In the genomic region with DNA sequence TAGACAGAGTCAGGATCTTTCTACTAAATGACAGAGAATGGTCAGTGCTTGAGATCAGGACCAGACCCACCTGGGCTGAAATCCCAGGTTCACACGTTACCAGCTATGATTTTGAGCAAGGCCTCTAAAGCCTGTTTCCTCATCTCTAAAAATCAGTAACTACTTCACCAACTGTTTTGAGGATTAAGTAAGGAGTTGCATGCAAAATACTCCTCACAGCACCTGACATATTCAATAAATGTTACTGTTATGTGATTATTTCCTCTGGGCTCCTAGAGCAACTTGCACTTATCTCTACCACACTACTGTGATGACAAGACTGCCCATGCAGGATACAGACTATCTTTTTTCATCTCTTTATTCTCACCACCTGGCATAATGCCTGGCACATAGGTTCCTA, we compare ENCODE assay signal across 13 cellular contexts. TPM values are rescaled to one million over a fixed set of nuclear protein-coding genes. Genes with fewer than 3 reads are reported as not detected.
DNase-seq lines count a peak whose midpoint lies in the region; ATAC-seq and TF ChIP-seq lines count a peak whose summit lies in the region.
"Had no signal": no experiment of that assay in that cellular context is flagged by ENCODE, and none has a peak within 500 bp of the region (broad histone marks: within the 10 kb centered on the region; RNA-seq: fewer than 3 reads in every experiment).

No MANE protein-coding gene starts in this region.

- H3K18ac ChIP-seq in neuronal stem cell (ENCODE audit: low read length), result no peak overlapping the region

- intact Hi-C loops in OCI-LY7 (cut with micrococcal nuclease; ENCODE audit: unreplicated experiment), result loop anchor here (2.0 to 10.0 kb wide), 4 partner anchors 49 to 711 kb away; a partner anchor contains a TSS
- intact Hi-C loops in psoas muscle (cut with DNase I), result no loop called here

- DNase-seq in DMS79 treated with DMSO at 0.1 percent for 48 hours (lab: John Stamatoyannopoulos, UW) (peak; percentile 46), DMS79 (lab: John Stamatoyannopoulos, UW) (no peak), OCI-LY7 (ENCODE audit: low spot score) (peak; percentile 30), psoas muscle (no peak), neuronal stem cell (ENCODE audit: low spot score) (no peak), DMS 273 (lab: John Stamatoyannopoulos, UW; ENCODE audit: unreplicated experiment) (no peak), HT-29 (ENCODE audit: low spot score) (no peak)
- DNase-seq: activated gamma-delta T cell treated with Interleukin-2 at 50 U/mL for 16 hours; effector CD4-positive, alpha-beta T cell; NCI-H446 treated with DMSO at 0.1 percent for 48 hours; T-helper 9 cell had no signal

- peaks cover 78% of the 10 kb centered on the region for H3K79me2 ChIP-seq in OCI-LY7 (ENCODE audit: insufficient read depth, low read depth, low read length)

- H3K9ac ChIP-seq in endocrine pancreas (ENCODE audit: control insufficient read depth, insufficient read depth, low read length), result peak overlapping the region; percentile 32
- no peak overlapping the region for H3K9ac ChIP-seq in neuronal stem cell (ENCODE audit: low read depth, low read length, poor library complexity)

- H3K27ac ChIP-seq in OCI-LY7 (ENCODE audit: low read depth, low read length, poor library complexity, severe bottlenecking) (peak overlapping the region; percentile 70), psoas muscle (no peak overlapping the region), neuronal stem cell (replicated peaks; ENCODE audit: low read length) (no peak overlapping the region)
- H3K27ac ChIP-seq: 22Rv1 had no signal

- H4K91ac ChIP-seq in neuronal stem cell (ENCODE audit: low read depth, low read length, poor library complexity), result no peak overlapping the region

- CTCF ChIA-PET in OCI-LY7 (lab: Charles Lee; ENCODE audit: unreplicated experiment), result no interaction called here

- no peak overlapping the region for H3K4ac ChIP-seq in neuronal stem cell (ENCODE audit: low read length)

- H3K4me3 ChIP-seq in OCI-LY7 (ENCODE audit: low read depth, low read length, poor library complexity, severe bottlenecking) (peak overlapping the region; percentile 82), endocrine pancreas (ENCODE audit: control insufficient read depth, insufficient read depth, low read length) (peak overlapping the region; percentile 73), psoas muscle (peak overlapping the region; percentile 100), neuronal stem cell (ENCODE audit: low read length in 2 of 2) (peak overlapping the region in 1 of 2 donors; percentile 72)

- H3K9me2 ChIP-seq in OCI-LY7 (ENCODE audit: insufficient read depth, low read length), result no peaks in the 10 kb centered on the region

- H3K79me1 ChIP-seq in neuronal stem cell (ENCODE audit: low read depth, low read length), result no peaks in the 10 kb centered on the region

- POLR2A ChIA-PET in OCI-LY7 (lab: Charles Lee), result interaction anchor here (0.5 to 5.7 kb wide), 9 partner anchors 10 to 163 kb away, joined by 3 to 54 read pairs (median 5); no protein-coding TSS in a partner anchor

- H3K36me3 ChIP-seq in OCI-LY7 (ENCODE audit: insufficient read depth, low read length) (peaks cover 18% of the 10 kb centered on the region), endocrine pancreas (ENCODE audit: control insufficient read depth, insufficient read depth, low read length) (no peaks in the 10 kb centered on the region), psoas muscle (ENCODE audit: insufficient read depth in 1 of 2, low read depth in 1 of 2) (no peaks in the 10 kb centered on the region), neuronal stem cell (replicated peaks in 1 of 2; ENCODE audit: control insufficient read depth in 2 of 2, insufficient read depth in 2 of 2, low read length in 2 of 2) (peaks cover 0 to 3% of the 10 kb centered on the region in 2 donors)

- H2BK5ac ChIP-seq in neuronal stem cell (ENCODE audit: low read length), result no peak overlapping the region

- H4K8ac ChIP-seq in neuronal stem cell (ENCODE audit: low read depth, low read length), result no peak overlapping the region

- H3K23ac ChIP-seq in neuronal stem cell (ENCODE audit: low read depth, low read length, poor library complexity), result no peak overlapping the region

- WGBS in psoas muscle, 3 donors, result 75 to 96% (median 89%) methylated on average over 1 of the region's 1 CpG
- no CpG with 5 or more reads among the region's 1 CpG for WGBS in neuronal stem cell (ENCODE audit: extremely low coverage in 2 of 2, insufficient read length in 2 of 2, insufficient replicate concordance in 1 of 2), 2 donors

- no peaks in the 10 kb centered on the region for H3K27me3 ChIP-seq in endocrine pancreas (ENCODE audit: control insufficient read depth, insufficient read depth, low read length)
- H3K27me3 ChIP-seq in psoas muscle (ENCODE audit: insufficient read depth in 3 of 3, low read length in 2 of 3), result no peaks in the 10 kb centered on the region
- no peaks in the 10 kb centered on the region for H3K27me3 ChIP-seq in neuronal stem cell (ENCODE audit: control insufficient read depth in 3 of 3, insufficient read depth in 3 of 3, low read depth in 1 of 3, low read length in 3 of 3)

- H3K14ac ChIP-seq in neuronal stem cell (ENCODE audit: low read length), result no peak overlapping the region

- TF ChIP-seq CTCF in OCI-LY7 (conservative IDR thresholded peaks at IDR 0.05; ENCODE audit: low read length), result no peak
- TF ChIP-seq CTCF in psoas muscle (IDR thresholded peaks at IDR 0.05), result no peak

- no peak overlapping the region for H2BK15ac ChIP-seq in neuronal stem cell (ENCODE audit: low read length)

- H4K20me1 ChIP-seq in OCI-LY7 (ENCODE audit: insufficient read depth, low read length), result no peaks in the 10 kb centered on the region

- H2AK5ac ChIP-seq in neuronal stem cell (ENCODE audit: low read depth, low read length), result no peak overlapping the region

- peaks cover 2% of the 10 kb centered on the region; the same call in 1 of the 2 replicates for H3K9me3 ChIP-seq in OCI-LY7 (ENCODE audit: low read length)
- no peaks in the 10 kb centered on the region for H3K9me3 ChIP-seq in endocrine pancreas (ENCODE audit: control insufficient read depth, low read length)
- no peaks in the 10 kb centered on the region for H3K9me3 ChIP-seq in psoas muscle
- H3K9me3 ChIP-seq in neuronal stem cell (replicated peaks in 1 of 2; ENCODE audit: control insufficient read depth in 2 of 2, insufficient read depth in 1 of 2, low read depth in 1 of 2, low read length in 2 of 2), result no peaks in the 10 kb centered on the region

- ATAC-seq in psoas muscle, result no peak

- no peak overlapping the region for H2BK12ac ChIP-seq in neuronal stem cell (ENCODE audit: low read length)

- BruUV-seq in OCI-LY7 (replicated peaks; lab: Mats Ljungman, UMichigan), result no TSS peak

- H3K4me1 ChIP-seq in OCI-LY7 (ENCODE audit: insufficient read depth, low read length, poor library complexity, severe bottlenecking) (peaks cover 68% of the 10 kb centered on the region), endocrine pancreas (ENCODE audit: control insufficient read depth, insufficient read depth, low read length) (peaks cover 23% of the 10 kb centered on the region), psoas muscle (peaks cover 17% of the 10 kb centered on the region), neuronal stem cell (ENCODE audit: control insufficient read depth in 2 of 2, insufficient read depth in 1 of 2, low read depth in 1 of 2, low read length in 2 of 2) (peaks cover 5 to 10% of the 10 kb centered on the region in 2 donors)

- H2BK120ac ChIP-seq in neuronal stem cell (ENCODE audit: low read depth, low read length), result no peak overlapping the region

- no peak overlapping the region for H2AFZ ChIP-seq in OCI-LY7 (ENCODE audit: low read length)
- H2AFZ ChIP-seq in neuronal stem cell (ENCODE audit: low read length), result no peak overlapping the region

- H3K4me2 ChIP-seq in OCI-LY7 (ENCODE audit: low read length) (peak overlapping the region; percentile 98), neuronal stem cell (ENCODE audit: insufficient read depth, low read length, poor library complexity, severe bottlenecking) (no peak overlapping the region)

RNA-seq across cellular contexts. Expression of a gene that starts 1.9 kb away (rescaled TPM):
- total RNA-seq in OCI-LY7 (2014; rRNA removed; shearing (Covaris generic)), result 13.9 and 25.5 TPM in 2 replicates
- total RNA-seq in OCI-LY7 (2022) (33.2 and 34.5 TPM in 2 replicates), psoas muscle (10 to 100 TPM in 3 of 4 donors, 1 to 10 TPM in 1; 9.8 to 16.1 (median 15.2) TPM)
- polyA plus RNA-seq in psoas muscle, result 1 to 10 TPM; 2.2 to 8.0 (median 3.0) TPM
- 5.1 TPM for polyA plus RNA-seq in neuronal stem cell (2013, experiment 1 of 2)
- polyA plus RNA-seq in neuronal stem cell (2013, experiment 2 of 2), result 5.1 TPM
- 0.05 and 1.2 TPM in 2 replicates for total RNA-seq in HT-29 (2014; rRNA removed; shearing (Covaris generic))

Comparison
In these comparisons a context has a peak if more than half of its experiments do, and no peak if none do; other contexts are left out.
1. DNase-seq: peak in DMS79 treated with DMSO at 0.1 percent for 48 hours (single experiment) and OCI-LY7 (single experiment); none in DMS79 (single experiment), psoas muscle (0 of 2), neuronal stem cell (single experiment), DMS 273 (single experiment) and HT-29 (single experiment).